1 cellular context compared by ENCODE assay signal in the genomic region with DNA sequence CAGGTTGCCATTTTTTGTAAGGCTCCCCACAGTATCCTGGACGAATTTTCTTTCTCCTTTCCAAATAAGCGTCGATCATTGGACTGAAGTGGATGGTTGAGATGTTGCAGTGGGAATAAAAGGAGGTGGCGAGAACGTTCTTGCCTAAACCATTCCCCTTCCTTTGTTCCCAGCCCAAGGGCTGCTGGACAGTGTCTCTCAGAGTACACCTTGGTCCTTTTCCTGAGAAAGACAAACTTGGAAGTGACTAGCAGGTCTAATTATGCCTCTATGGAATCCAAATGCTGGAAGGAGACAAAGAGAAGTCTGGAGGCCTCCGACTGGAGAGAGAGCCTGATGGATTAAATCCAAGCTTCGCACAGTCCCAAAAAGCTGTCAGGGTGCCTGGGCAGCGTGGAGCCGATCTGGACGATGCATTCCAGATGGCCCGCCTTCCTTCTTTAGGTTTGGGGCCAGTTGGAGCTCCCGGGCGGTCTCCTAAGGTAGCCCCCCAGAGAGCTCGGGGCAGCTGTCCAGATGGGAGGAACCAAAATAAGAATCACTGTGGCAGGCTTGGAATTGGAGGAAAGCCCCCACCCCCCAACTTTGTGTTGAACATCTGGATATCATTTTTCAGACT.
TF ChIP-seq lines count a peak whose summit lies in the region.

No MANE protein-coding gene starts in this region.

TF ChIP-seq in SK-N-SH treated with all-trans-retinoic acid at 6 μM for 48 hours, 23 proteins besides CTCF, POLR2A, EP300 and RAD21 (continued from another document):
- no peak for TF ChIP-seq CSRNP3 (CRISPR knock-in tag; IDR thresholded peaks at IDR 0.05)
- TF ChIP-seq RARB (CRISPR knock-in tag; IDR thresholded peaks at IDR 0.05): no peak
- TF ChIP-seq ZNF70 (CRISPR knock-in tag; IDR thresholded peaks at IDR 0.05): no peak
